Comparison of ENCODE assay signal across 8 cellular contexts in genomic region chr1:35808376-35809155, GRCh38. TPM values are rescaled to one million over a fixed set of nuclear protein-coding genes. Genes with fewer than 3 reads are reported as not detected.
DNase-seq lines count a peak whose midpoint lies in the region; ATAC-seq and TF ChIP-seq lines count a peak whose summit lies in the region.

No MANE protein-coding gene starts in this region.

- H3K27me3 Mint-ChIP-seq in T-helper 2 cell treated with Interferon-gamma antibody and Interleukin-4, amounts not matched to agents 5 μg/mL and 100 μg/mL, for 36 hours (ENCODE audit: low read depth) = no peaks in the 10 kb centered on the region

- peak overlapping the region; percentile 93 for H2AFZ ChIP-seq in smooth muscle cell (ENCODE audit: low read depth)

- DNase-seq in D341Med (ENCODE audit: low spot score) = peak; percentile 30
- DNase-seq in T-helper 2 cell treated with Interferon-gamma antibody and Interleukin-4, amounts not matched to agents 5 μg/mL and 100 μg/mL, for 36 hours (ENCODE audit: low spot score) = peak; percentile 15
- no peak for DNase-seq in kidney epithelial cell (ENCODE audit: low read depth)
- DNase-seq in smooth muscle cell (lab: John Stamatoyannopoulos, UW; ENCODE audit: unreplicated experiment) = no peak
- DNase-seq in H4 (ENCODE audit: low spot score) = no peak
- DNase-seq in NCI-H128 (lab: John Stamatoyannopoulos, UW; ENCODE audit: unreplicated experiment) = no peak

- H3K79me2 ChIP-seq in smooth muscle cell (ENCODE audit: low read depth) = peaks cover 50% of the 10 kb centered on the region

- H3K4me2 ChIP-seq in smooth muscle cell = peak overlapping the region; percentile 87

- WGBS in smooth muscle cell (ENCODE audit: low lambda C conversion rate) = under 1% methylated on average over 40 of the region's 60 CpGs

- no peaks in the 10 kb centered on the region for H3K36me3 ChIP-seq in kidney epithelial cell (ENCODE audit: control insufficient read depth, insufficient read depth, low read length)
- H3K36me3 ChIP-seq in smooth muscle cell (ENCODE audit: low read depth) = no peaks in the 10 kb centered on the region

- H3K27ac Mint-ChIP-seq in T-helper 2 cell treated with Interferon-gamma antibody and Interleukin-4, amounts not matched to agents 5 μg/mL and 100 μg/mL, for 36 hours = peak overlapping the region; percentile 82

- peak overlapping the region; percentile 58 for H3K27ac ChIP-seq in cingulate gyrus (ENCODE audit: low read depth, low read length)
- peak overlapping the region; percentile 19 for H3K27ac ChIP-seq in smooth muscle cell (ENCODE audit: low read depth)

- H4K20me1 ChIP-seq in smooth muscle cell (ENCODE audit: low read depth) = peaks cover 28% of the 10 kb centered on the region

- H3K36me3 Mint-ChIP-seq in T-helper 2 cell treated with Interferon-gamma antibody and Interleukin-4, amounts not matched to agents 5 μg/mL and 100 μg/mL, for 36 hours (ENCODE audit: low read depth) = no peaks in the 10 kb centered on the region

- TF ChIP-seq CTCF in kidney epithelial cell (IDR thresholded peaks at IDR 0.05; ENCODE audit: insufficient read depth, low read length, poor library complexity, severe bottlenecking) = no peak
- no peak for TF ChIP-seq CTCF in smooth muscle cell (IDR thresholded peaks at IDR 0.05; ENCODE audit: borderline replicate concordance, insufficient read depth, poor library complexity, severe bottlenecking)

- peak; percentile 31 for ATAC-seq in HG02885 (IDR thresholded peaks at IDR 0.05; ENCODE audit: poor library complexity, unreplicated experiment)

- H3K4me1 Mint-ChIP-seq in T-helper 2 cell treated with Interferon-gamma antibody and Interleukin-4, amounts not matched to agents 5 μg/mL and 100 μg/mL, for 36 hours (ENCODE audit: low read depth) = peaks cover 31% of the 10 kb centered on the region

- H3K27me3 ChIP-seq in kidney epithelial cell (ENCODE audit: control insufficient read depth, insufficient read depth, low read length) (no peaks in the 10 kb centered on the region), smooth muscle cell (ENCODE audit: low read depth) (no peaks in the 10 kb centered on the region)

- H3K4me1 ChIP-seq in smooth muscle cell (ENCODE audit: low read depth) = peaks cover 13% of the 10 kb centered on the region

- H3K4me3 Mint-ChIP-seq in T-helper 2 cell treated with Interferon-gamma antibody and Interleukin-4, amounts not matched to agents 5 μg/mL and 100 μg/mL, for 36 hours = peak overlapping the region; percentile 91

- H3K9me3 ChIP-seq in smooth muscle cell (replicated peaks; ENCODE audit: low read depth) = no peaks in the 10 kb centered on the region

- H3K4me3 ChIP-seq in kidney epithelial cell (ENCODE audit: low read depth, low read length) = peak overlapping the region; percentile 67
- peak overlapping the region; percentile 86 for H3K4me3 ChIP-seq in smooth muscle cell

- peaks cover 4% of the 10 kb centered on the region for H3F3A ChIP-seq in smooth muscle cell (ENCODE audit: low read depth)

- H3K9me3 Mint-ChIP-seq in T-helper 2 cell treated with Interferon-gamma antibody and Interleukin-4, amounts not matched to agents 5 μg/mL and 100 μg/mL, for 36 hours = no peaks in the 10 kb centered on the region

- peak overlapping the region; percentile 83 for H3K9ac ChIP-seq in smooth muscle cell (ENCODE audit: low read depth)

RNA-seq across cellular contexts. Expression of gene AGO4, which starts 0.8 kb away (rescaled TPM):
- total RNA-seq in kidney epithelial cell = 14.0 and 14.2 TPM in 2 replicates
- total RNA-seq in smooth muscle cell = 10.7 and 13.0 TPM in 2 replicates
- polyA plus RNA-seq in smooth muscle cell = 5.8 and 6.1 TPM in 2 replicates
- 0.64 and 1.4 TPM in 2 replicates for total RNA-seq in H4 (2014; rRNA removed; shearing (Covaris generic))

RNA-seq across cellular contexts. Expression of gene CLSPN, which starts 38.8 kb away (rescaled TPM):
- total RNA-seq in kidney epithelial cell = 3.6 and 4.1 TPM in 2 replicates
- total RNA-seq in smooth muscle cell = 2.9 and 4.5 TPM in 2 replicates
- polyA plus RNA-seq in smooth muscle cell = 2.4 and 4.7 TPM in 2 replicates
- total RNA-seq in H4 (2014; rRNA removed; shearing (Covaris generic)) = 13.8 and 14.2 TPM in 2 replicates

Comparison
In these comparisons a context has a peak if more than half of its experiments do, and no peak if none do; other contexts are left out.
1. DNase-seq: peak in D341Med (single experiment) and T-helper 2 cell treated with Interferon-gamma antibody and Interleukin-4, amounts not matched to agents 5 μg/mL and 100 μg/mL, for 36 hours (single experiment); none in kidney epithelial cell (single experiment), smooth muscle cell (single experiment), H4 (single experiment) and NCI-H128 (single experiment).